In genomic region chr22:33832558-33833151, GRCh38 we compare ENCODE assay signal across 27 cellular contexts.
A peak's percentile ranks its signal among the peaks of the same experiment; 100 is the strongest.
DNase-seq lines count a peak whose midpoint lies in the region; ATAC-seq and TF ChIP-seq lines count a peak whose summit lies in the region.
"Had no signal": no experiment of that assay in that cellular context is flagged by ENCODE, and none has a peak within 500 bp of the region (broad histone marks: within the 10 kb centered on the region; RNA-seq: fewer than 3 reads in every experiment).

No MANE protein-coding gene starts in this region.

- H3K27me3 ChIP-seq in GM23338 (ENCODE audit: insufficient read depth), result no peaks in the 10 kb centered on the region
- H3K27me3 ChIP-seq: BLaER1 treated with 17β-estradiol and CSF1 and Interleukin-3, amounts not matched to agents 10 nM and 100 nM; dorsolateral prefrontal cortex; spleen had no signal

- H3K4me1 Mint-ChIP-seq in GM23338, result peaks cover 89% of the 10 kb centered on the region
- H3K4me1 Mint-ChIP-seq in activated naive CD8-positive, alpha-beta T cell treated with anti-CD3 and anti-CD28 coated beads for 36 hours, result no peaks in the 10 kb centered on the region
- no peaks in the 10 kb centered on the region for H3K4me1 Mint-ChIP-seq in effector memory CD8-positive, alpha-beta T cell (ENCODE audit: low read depth in 2 of 2)
- no peaks in the 10 kb centered on the region for H3K4me1 Mint-ChIP-seq in T-helper 17 cell
- H3K4me1 Mint-ChIP-seq: activated CD4-positive, alpha-beta T cell treated with anti-CD3 and anti-CD28 coated beads, Interleukin-2, amount 10 ng/mL, durations not matched to agents 24 days and 14 days; activated naive CD4-positive, alpha-beta T cell treated with anti-CD3 and anti-CD28 coated beads, Interleukin-2, amount 10 ng/mL, durations not matched to agents 7 days and 5 days; naive thymus-derived CD4-positive, alpha-beta T cell had no signal

- H4K20me1 ChIP-seq in GM23338 (replicated peaks; ENCODE audit: insufficient read depth), result peaks cover 37% of the 10 kb centered on the region

- 0 out of 2 replicates have a peak overlapping the region, but pooled peaks have one; percentile 20 for H3K4me2 ChIP-seq in GM23338
- H3K4me2 ChIP-seq: BLaER1 treated with 17β-estradiol and CSF1 and Interleukin-3, amounts not matched to agents 10 nM and 100 nM had no signal

- intact Hi-C loops in Right ventricle myocardium inferior (cut with DNase I), result loop anchor here (5.0 to 10.0 kb wide), 2 partner anchors 40 to 48 kb away; no protein-coding TSS in a partner anchor

- H3K4me3 Mint-ChIP-seq in GM23338 (no peak overlapping the region; the same call in 2 of the 3 replicates), T-helper 17 cell (no peak overlapping the region)
- H3K4me3 Mint-ChIP-seq in activated naive CD8-positive, alpha-beta T cell treated with anti-CD3 and anti-CD28 coated beads for 36 hours, result no peak overlapping the region
- no peak overlapping the region for H3K4me3 Mint-ChIP-seq in effector memory CD8-positive, alpha-beta T cell
- H3K4me3 Mint-ChIP-seq: activated CD4-positive, alpha-beta T cell treated with anti-CD3 and anti-CD28 coated beads, Interleukin-2, amount 10 ng/mL, durations not matched to agents 24 days and 14 days; activated naive CD4-positive, alpha-beta T cell treated with anti-CD3 and anti-CD28 coated beads, Interleukin-2, amount 10 ng/mL, durations not matched to agents 7 days and 5 days; naive thymus-derived CD4-positive, alpha-beta T cell; T-helper 2 cell treated with Interferon-gamma antibody and Interleukin-4, amounts not matched to agents 5 μg/mL and 100 μg/mL, for 36 hours had no signal

- no peaks in the 10 kb centered on the region for H3K36me3 ChIP-seq in GM23338 (ENCODE audit: insufficient read depth)
- H3K36me3 ChIP-seq: spleen, WERI-Rb-1 had no signal

- H3K36me3 Mint-ChIP-seq in GM23338 (ENCODE audit: low read depth) (peaks cover 11% of the 10 kb centered on the region), T-helper 17 cell (ENCODE audit: low read depth) (no peaks in the 10 kb centered on the region)
- H3K36me3 Mint-ChIP-seq in activated naive CD8-positive, alpha-beta T cell treated with anti-CD3 and anti-CD28 coated beads for 36 hours, result no peaks in the 10 kb centered on the region
- H3K36me3 Mint-ChIP-seq in effector memory CD8-positive, alpha-beta T cell (ENCODE audit: insufficient read depth), result no peaks in the 10 kb centered on the region
- H3K36me3 Mint-ChIP-seq: activated naive CD4-positive, alpha-beta T cell treated with anti-CD3 and anti-CD28 coated beads, Interleukin-2, amount 10 ng/mL, durations not matched to agents 7 days and 5 days; naive thymus-derived CD4-positive, alpha-beta T cell had no signal

- H3K27me3 Mint-ChIP-seq in GM23338 (ENCODE audit: insufficient read depth, low read depth, poor library complexity) (peaks cover 10% of the 10 kb centered on the region), T-helper 17 cell (no peaks in the 10 kb centered on the region)
- no peaks in the 10 kb centered on the region for H3K27me3 Mint-ChIP-seq in activated naive CD8-positive, alpha-beta T cell treated with anti-CD3 and anti-CD28 coated beads for 36 hours
- H3K27me3 Mint-ChIP-seq in effector memory CD8-positive, alpha-beta T cell, result peaks cover 0 to 5% of the 10 kb centered on the region in 2 donors
- H3K27me3 Mint-ChIP-seq: activated CD4-positive, alpha-beta T cell treated with anti-CD3 and anti-CD28 coated beads, Interleukin-2, amount 10 ng/mL, durations not matched to agents 24 days and 14 days; activated naive CD4-positive, alpha-beta T cell treated with anti-CD3 and anti-CD28 coated beads, Interleukin-2, amount 10 ng/mL, durations not matched to agents 7 days and 5 days had no signal

- no peak overlapping the region for H3K4me3 ChIP-seq in GM23338
- H3K4me3 ChIP-seq: BLaER1 treated with 17β-estradiol and CSF1 and Interleukin-3, amounts not matched to agents 10 nM and 100 nM; dorsolateral prefrontal cortex; spleen had no signal

- H3K9me3 ChIP-seq in T-helper 17 cell (ENCODE audit: control insufficient read depth, low read length, poor library complexity, severe bottlenecking), result no peaks in the 10 kb centered on the region
- H3K9me3 ChIP-seq: Caco-2, spleen had no signal

- peaks cover 100% of the 10 kb centered on the region for H3K79me2 ChIP-seq in GM23338 (replicated peaks; ENCODE audit: insufficient read depth)

- ATAC-seq in GM23338 (no peak), Right ventricle myocardium inferior (peak; percentile 69), T-helper 17 cell (no peak)
- ATAC-seq in effector memory CD8-positive, alpha-beta T cell (replicated peaks), result no peak
- ATAC-seq: left colon; naive thymus-derived CD4-positive, alpha-beta T cell; SK-N-SH treated with all-trans-retinoic acid at 6 μM for 48 hours had no signal

- no peaks in the 10 kb centered on the region for H3K9me2 ChIP-seq in GM23338 (ENCODE audit: insufficient read depth)

- H3K27ac Mint-ChIP-seq in GM23338, result no peak overlapping the region
- no peak overlapping the region for H3K27ac Mint-ChIP-seq in activated naive CD8-positive, alpha-beta T cell treated with anti-CD3 and anti-CD28 coated beads for 36 hours
- no peak overlapping the region for H3K27ac Mint-ChIP-seq in effector memory CD8-positive, alpha-beta T cell
- no peak overlapping the region for H3K27ac Mint-ChIP-seq in T-helper 17 cell
- H3K27ac Mint-ChIP-seq: activated CD4-positive, alpha-beta T cell treated with anti-CD3 and anti-CD28 coated beads, Interleukin-2, amount 10 ng/mL, durations not matched to agents 24 days and 14 days; activated naive CD4-positive, alpha-beta T cell treated with anti-CD3 and anti-CD28 coated beads, Interleukin-2, amount 10 ng/mL, durations not matched to agents 7 days and 5 days; naive thymus-derived CD4-positive, alpha-beta T cell; T-helper 2 cell treated with Interferon-gamma antibody and Interleukin-4, amounts not matched to agents 5 μg/mL and 100 μg/mL, for 36 hours had no signal

- DNase-seq in GM23338 (ENCODE audit: low spot score) (no peak), RPMI8226 (peak; percentile 37), Right ventricle myocardium inferior (ENCODE audit: missing footprints) (peak; percentile 71), myocyte (ENCODE audit: low read depth) (peak; percentile 54), T-helper 17 cell (no peak), CD1c-positive myeloid dendritic cell (ENCODE audit: extremely low spot score) (no peak)
- DNase-seq in activated naive CD8-positive, alpha-beta T cell treated with anti-CD3 and anti-CD28 coated beads for 36 hours, result no peak
- DNase-seq in effector memory CD8-positive, alpha-beta T cell, result no peak
- DNase-seq: activated CD4-positive, alpha-beta T cell treated with anti-CD3 and anti-CD28 coated beads, Interleukin-2, amount 10 ng/mL, durations not matched to agents 24 days and 14 days; activated naive CD4-positive, alpha-beta T cell treated with anti-CD3 and anti-CD28 coated beads, Interleukin-2, amount 10 ng/mL, durations not matched to agents 7 days and 5 days; activated T-cell treated with anti-CD3 and anti-CD28 coated beads, Interleukin-2, amount 50 U/mL, for 48 hours; Caco-2; caudate nucleus; KBM-7; left colon; naive thymus-derived CD4-positive, alpha-beta T cell; NCI-H146; NCI-H526 treated with DMSO at 0.1 percent for 48 hours; occipital lobe; spleen; stimulated activated CD4-positive, alpha-beta T cell treated with anti-CD3 and anti-CD28 coated beads, Interleukin-2, amount 100 ng/mL, for 48 hours; stimulated activated naive CD4-positive, alpha-beta T cell; WERI-Rb-1 had no signal

- H3K9me3 Mint-ChIP-seq in GM23338, result no peaks in the 10 kb centered on the region; the same call in 2 of the 3 replicates
- no peaks in the 10 kb centered on the region for H3K9me3 Mint-ChIP-seq in activated naive CD8-positive, alpha-beta T cell treated with anti-CD3 and anti-CD28 coated beads for 36 hours
- peaks cover 0 to 6% of the 10 kb centered on the region in 2 donors for H3K9me3 Mint-ChIP-seq in effector memory CD8-positive, alpha-beta T cell

- H3F3A ChIP-seq in GM23338 (replicated peaks; ENCODE audit: low read depth), result 0 out of 2 replicates have a peak, but pooled peaks cover 5% of the 10 kb centered on the region

- H3K27ac ChIP-seq in GM23338 (ENCODE audit: low read depth), result no peak overlapping the region
- H3K27ac ChIP-seq: BLaER1 treated with 17β-estradiol and CSF1 and Interleukin-3, amounts not matched to agents 10 nM and 100 nM; dorsolateral prefrontal cortex; spleen had no signal

- H2AFZ ChIP-seq in GM23338, result no peak overlapping the region

- H3K4me1 ChIP-seq in GM23338 (ENCODE audit: insufficient read depth), result peaks cover 78% of the 10 kb centered on the region
- H3K4me1 ChIP-seq: BLaER1 treated with 17β-estradiol and CSF1 and Interleukin-3, amounts not matched to agents 10 nM and 100 nM; Caco-2 had no signal

- TF ChIP-seq CTCF in GM23338 (conservative IDR thresholded peaks at IDR 0.05; ENCODE audit: low read depth in 2 of 2), result no peak

TF ChIP-seq in GM23338, 12 proteins besides CTCF, POLR2A, EP300 and RAD21 (continues in another document):
- TF ChIP-seq ZNF114 (CRISPR knock-in tag; IDR thresholded peaks at IDR 0.05) (no peak), ZNF331 (CRISPR knock-in tag; IDR thresholded peaks at IDR 0.05; ENCODE audit: low read depth) (no peak), EZH2phosphoT487 (IDR thresholded peaks at IDR 0.05; ENCODE audit: unreplicated experiment) (no peak), EZH2 (IDR thresholded peaks at IDR 0.05; ENCODE audit: low read depth, unreplicated experiment) (no peak)
- TF ChIP-seq, protein P1, sequence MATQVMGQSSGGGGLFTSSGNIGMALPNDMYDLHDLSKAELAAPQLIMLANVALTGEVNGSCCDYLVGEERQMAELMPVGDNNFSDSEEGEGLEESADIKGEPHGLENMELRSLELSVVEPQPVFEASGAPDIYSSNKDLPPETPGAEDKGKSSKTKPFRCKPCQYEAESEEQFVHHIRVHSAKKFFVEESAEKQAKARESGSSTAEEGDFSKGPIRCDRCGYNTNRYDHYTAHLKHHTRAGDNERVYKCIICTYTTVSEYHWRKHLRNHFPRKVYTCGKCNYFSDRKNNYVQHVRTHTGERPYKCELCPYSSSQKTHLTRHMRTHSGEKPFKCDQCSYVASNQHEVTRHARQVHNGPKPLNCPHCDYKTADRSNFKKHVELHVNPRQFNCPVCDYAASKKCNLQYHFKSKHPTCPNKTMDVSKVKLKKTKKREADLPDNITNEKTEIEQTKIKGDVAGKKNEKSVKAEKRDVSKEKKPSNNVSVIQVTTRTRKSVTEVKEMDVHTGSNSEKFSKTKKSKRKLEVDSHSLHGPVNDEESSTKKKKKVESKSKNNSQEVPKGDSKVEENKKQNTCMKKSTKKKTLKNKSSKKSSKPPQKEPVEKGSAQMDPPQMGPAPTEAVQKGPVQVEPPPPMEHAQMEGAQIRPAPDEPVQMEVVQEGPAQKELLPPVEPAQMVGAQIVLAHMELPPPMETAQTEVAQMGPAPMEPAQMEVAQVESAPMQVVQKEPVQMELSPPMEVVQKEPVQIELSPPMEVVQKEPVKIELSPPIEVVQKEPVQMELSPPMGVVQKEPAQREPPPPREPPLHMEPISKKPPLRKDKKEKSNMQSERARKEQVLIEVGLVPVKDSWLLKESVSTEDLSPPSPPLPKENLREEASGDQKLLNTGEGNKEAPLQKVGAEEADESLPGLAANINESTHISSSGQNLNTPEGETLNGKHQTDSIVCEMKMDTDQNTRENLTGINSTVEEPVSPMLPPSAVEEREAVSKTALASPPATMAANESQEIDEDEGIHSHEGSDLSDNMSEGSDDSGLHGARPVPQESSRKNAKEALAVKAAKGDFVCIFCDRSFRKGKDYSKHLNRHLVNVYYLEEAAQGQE (IDR thresholded peaks at IDR 0.05; ENCODE audit: unreplicated experiment), result no peak

Comparison
In these comparisons a context has a peak if more than half of its experiments do, and no peak if none do; other contexts are left out.
1. DNase-seq: peak in RPMI8226 (single experiment), Right ventricle myocardium inferior (single experiment) and myocyte (single experiment); none in GM23338 (single experiment), activated naive CD8-positive, alpha-beta T cell treated with anti-CD3 and anti-CD28 coated beads for 36 hours (single experiment), effector memory CD8-positive, alpha-beta T cell (0 of 3), T-helper 17 cell (0 of 3) and CD1c-positive myeloid dendritic cell (single experiment).